1 cellular context compared by ENCODE assay signal in genomic region chr14:103568952-103569351, GRCh38.
TF ChIP-seq lines count a peak whose summit lies in the region.

No MANE protein-coding gene starts in this region.

TF ChIP-seq in endothelial cell of umbilical vein, 7 proteins besides CTCF, POLR2A, EP300 and RAD21:
- TF ChIP-seq FOS (IDR thresholded peaks at IDR 0.05; ENCODE audit: borderline replicate concordance, insufficient read depth, low read length) (no peak), MAX (IDR thresholded peaks at IDR 0.05; ENCODE audit: insufficient read depth, insufficient read length) (no peak), JUN (IDR thresholded peaks at IDR 0.05; ENCODE audit: borderline replicate concordance, insufficient read depth, insufficient read length, low read depth) (no peak)
